ENCODE assay signal across 19 cellular contexts in genomic region chr16:932831-933330, GRCh38. TPM values are rescaled to one million over a fixed set of nuclear protein-coding genes. Genes with fewer than 3 reads are reported as not detected.
DNase-seq lines count a peak whose midpoint lies in the region; ATAC-seq and TF ChIP-seq lines count a peak whose summit lies in the region.
"Had no signal": no experiment of that assay in that cellular context is flagged by ENCODE, and none has a peak within 500 bp of the region (broad histone marks: within the 10 kb centered on the region; RNA-seq: fewer than 3 reads in every experiment).

No MANE protein-coding gene starts in this region.

- no peaks in the 10 kb centered on the region for H4K20me1 ChIP-seq in H9 (ENCODE audit: control insufficient read depth, insufficient read depth, insufficient read length)

- no peak overlapping the region for H3K4me2 ChIP-seq in H9 (ENCODE audit: insufficient read depth, insufficient read length, low read length)

- BruUV-seq in Panc1 (replicated peaks; lab: Mats Ljungman, UMichigan) = TSS peak; percentile 57

- POLR2A ChIA-PET in Panc1 (lab: Charles Lee) = no interaction called here
- POLR2A ChIA-PET in activated CD8-positive, alpha-beta T cell treated with anti-CD3 and anti-CD28 coated beads for 36 hours (lab: Charles Lee) = no interaction called here

- H3K9ac ChIP-seq in H9 (ENCODE audit: extremely low read depth, insufficient read length, low read length) (no peak overlapping the region), endodermal cell (ENCODE audit: extremely low read depth, low read length, poor library complexity, severe bottlenecking) (no peak overlapping the region)

- H3K27me3 ChIP-seq in H9 (ENCODE audit: insufficient read depth, low read length) = no peaks in the 10 kb centered on the region
- H3K27me3 ChIP-seq in Panc1 (ENCODE audit: control insufficient read depth, insufficient read depth, low read length) = no peaks in the 10 kb centered on the region
- H3K27me3 ChIP-seq in endodermal cell (ENCODE audit: control insufficient read depth, insufficient read depth, low read length, poor library complexity, severe bottlenecking) = no peaks in the 10 kb centered on the region
- H3K27me3 ChIP-seq: BE2C had no signal

- H2AK5ac ChIP-seq in H9 (ENCODE audit: insufficient read length, low read length) = no peak overlapping the region

- no peak overlapping the region for H2BK15ac ChIP-seq in H9 (ENCODE audit: low read depth, low read length)

- ATAC-seq in Panc1 (no peak), HG03135 (IDR thresholded peaks at IDR 0.05; ENCODE audit: unreplicated experiment) (no peak), GM19463 (IDR thresholded peaks at IDR 0.05; ENCODE audit: unreplicated experiment) (no peak)
- no peak for ATAC-seq in activated CD8-positive, alpha-beta T cell treated with anti-CD3 and anti-CD28 coated beads for 36 hours

- H3K4me3 ChIP-seq in Panc1 (ENCODE audit: low read depth in 2 of 2, low read length in 2 of 2) = no peak overlapping the region
- no peak overlapping the region for H3K4me3 ChIP-seq in endodermal cell (ENCODE audit: low read length)
- H3K4me3 ChIP-seq: HAP-1 had no signal

- no peak overlapping the region for H3K56ac ChIP-seq in H9 (ENCODE audit: insufficient read length, low read depth, low read length)

- peaks cover 12% of the 10 kb centered on the region for H3K27me3 Mint-ChIP-seq in H9 (ENCODE audit: low read depth)
- H3K27me3 Mint-ChIP-seq in endodermal cell (ENCODE audit: insufficient read depth) = no peaks in the 10 kb centered on the region
- H3K27me3 Mint-ChIP-seq in nephron progenitor cell (ENCODE audit: low read depth, poor library complexity) = peaks cover 7% of the 10 kb centered on the region
- H3K27me3 Mint-ChIP-seq in activated CD8-positive, alpha-beta T cell treated with anti-CD3 and anti-CD28 coated beads for 36 hours = no peaks in the 10 kb centered on the region
- H3K27me3 Mint-ChIP-seq: CD4-positive, CD25-positive, alpha-beta regulatory T cell; CD8-positive, alpha-beta memory T cell; IgD-negative memory B cell had no signal

- intact Hi-C loops in Panc1 (cut with micrococcal nuclease; ENCODE audit: unreplicated experiment) = no loop called here
- intact Hi-C loops in activated CD8-positive, alpha-beta T cell treated with anti-CD3 and anti-CD28 coated beads for 36 hours (cut with micrococcal nuclease) = no loop called here

- H3K4me3 Mint-ChIP-seq in H9 = no peak overlapping the region
- H3K4me3 Mint-ChIP-seq in endodermal cell = no peak overlapping the region
- H3K4me3 Mint-ChIP-seq in nephron progenitor cell = no peak overlapping the region
- H3K4me3 Mint-ChIP-seq in activated CD8-positive, alpha-beta T cell treated with anti-CD3 and anti-CD28 coated beads for 36 hours = no peak overlapping the region
- H3K4me3 Mint-ChIP-seq: CD4-positive, CD25-positive, alpha-beta regulatory T cell; IgD-negative memory B cell had no signal

- no peak overlapping the region for H2BK5ac ChIP-seq in H9 (ENCODE audit: insufficient read length, low read length)

- no peak overlapping the region for H3K4ac ChIP-seq in H9 (ENCODE audit: low read depth, low read length)

- no peak overlapping the region for H3K14ac ChIP-seq in H9 (ENCODE audit: insufficient read depth, low read length)

- no peak for TF ChIP-seq CTCF in H9 (conservative IDR thresholded peaks at IDR 0.05)
- TF ChIP-seq CTCF in Panc1 (IDR thresholded peaks at IDR 0.05) = no peak
- no peak for TF ChIP-seq CTCF in endodermal cell (conservative IDR thresholded peaks at IDR 0.05)
- no peak for TF ChIP-seq CTCF in nephron progenitor cell (IDR thresholded peaks at IDR 0.05)
- TF ChIP-seq CTCF in activated CD8-positive, alpha-beta T cell treated with anti-CD3 and anti-CD28 coated beads for 36 hours (IDR thresholded peaks at IDR 0.05) = no peak

- DNase-seq in H9 (no peak), Panc1 (ENCODE audit: low read depth, low spot score) (no peak), endodermal cell (no peak), nephron progenitor cell (no peak), DMS79 (lab: John Stamatoyannopoulos, UW) (no peak)
- DNase-seq in activated CD8-positive, alpha-beta T cell treated with anti-CD3 and anti-CD28 coated beads for 36 hours = no peak
- DNase-seq: ACHN; BE2C; C1 segment of cervical spinal cord; CD4-positive, CD25-positive, alpha-beta regulatory T cell; CD8-positive, alpha-beta memory T cell; COR-L47; DMS 273 treated with DMSO at 0.1 percent for 48 hours; DMS53; KBM-7 had no signal

- no peak overlapping the region for H2AFZ ChIP-seq in H9 (ENCODE audit: low read length)

- H3K27ac ChIP-seq in H9 (ENCODE audit: insufficient read length, low read depth, low read length) (no peak overlapping the region), Panc1 (ENCODE audit: low read length) (no peak overlapping the region), endodermal cell (ENCODE audit: low read depth, low read length) (no peak overlapping the region)

- no peaks in the 10 kb centered on the region for H3K9me3 Mint-ChIP-seq in H9
- H3K9me3 Mint-ChIP-seq in endodermal cell = no peaks in the 10 kb centered on the region
- H3K9me3 Mint-ChIP-seq in nephron progenitor cell = no peaks in the 10 kb centered on the region
- H3K9me3 Mint-ChIP-seq in activated CD8-positive, alpha-beta T cell treated with anti-CD3 and anti-CD28 coated beads for 36 hours = no peaks in the 10 kb centered on the region
- H3K9me3 Mint-ChIP-seq: CD4-positive, CD25-positive, alpha-beta regulatory T cell; CD8-positive, alpha-beta memory T cell; IgD-negative memory B cell had no signal

- no CpG with 5 or more reads among the region's 21 CpGs for WGBS in H9 (ENCODE audit: extremely low coverage, insufficient read length, low lambda C conversion rate)
- WGBS in endodermal cell (ENCODE audit: insufficient coverage in 1 of 2, insufficient read length in 1 of 2), 2 experiments = 94 to 97% methylated on average over 18 to 21 of the region's 21 CpGs

- H3K27ac Mint-ChIP-seq in H9 (peak overlapping the region in 2 of 3 experiments; percentile 23 to 66; a peak in 2 of 7 replicates), endodermal cell (peak overlapping the region; percentile 66), nephron progenitor cell (peak overlapping the region; percentile 28)
- no peak overlapping the region for H3K27ac Mint-ChIP-seq in activated CD8-positive, alpha-beta T cell treated with anti-CD3 and anti-CD28 coated beads for 36 hours
- H3K27ac Mint-ChIP-seq: CD4-positive, CD25-positive, alpha-beta regulatory T cell; CD8-positive, alpha-beta memory T cell; IgD-negative memory B cell had no signal

- CTCF ChIA-PET in Panc1 (lab: Charles Lee) = no interaction called here
- CTCF ChIA-PET in activated CD8-positive, alpha-beta T cell treated with anti-CD3 and anti-CD28 coated beads for 36 hours (lab: Charles Lee) = no interaction called here

- no peak overlapping the region for H3K23ac ChIP-seq in H9 (ENCODE audit: insufficient read length, low read depth, low read length)

- H2BK12ac ChIP-seq in H9 (ENCODE audit: insufficient read length, low read depth, low read length) = no peak overlapping the region

- H4K8ac ChIP-seq in H9 (replicated peaks; ENCODE audit: insufficient read length, low read depth, low read length) = no peak overlapping the region

- H2BK120ac ChIP-seq in H9 (ENCODE audit: low read depth, low read length, poor library complexity, severe bottlenecking) = no peak overlapping the region

- H3K18ac ChIP-seq in H9 (ENCODE audit: insufficient read length, low read depth, low read length) = no peak overlapping the region

- H3K9me3 ChIP-seq in H9 (ENCODE audit: control insufficient read depth, low read depth, low read length) (no peaks in the 10 kb centered on the region), Panc1 (ENCODE audit: control insufficient read depth, insufficient read depth, low read depth, low read length) (no peaks in the 10 kb centered on the region), endodermal cell (ENCODE audit: control insufficient read depth, low read length) (no peaks in the 10 kb centered on the region)
- H3K9me3 ChIP-seq: BE2C, HAP-1 had no signal

- H3K36me3 ChIP-seq in Panc1 (ENCODE audit: control insufficient read depth, insufficient read depth, low read length) = no peaks in the 10 kb centered on the region
- H3K36me3 ChIP-seq in endodermal cell (ENCODE audit: control insufficient read depth, insufficient read depth, low read length) = no peaks in the 10 kb centered on the region
- H3K36me3 ChIP-seq: BE2C, HAP-1 had no signal

- H3T11ph ChIP-seq in H9 (ENCODE audit: low read length) = no peak overlapping the region

- in situ Hi-C loops in Panc1 (cut with HindIII; ENCODE audit: low pct_unique_long_range_greater_than_20kb, low sequenced_read_pairs) = no loop called here

- no peak overlapping the region for H4K91ac ChIP-seq in H9 (ENCODE audit: insufficient read length, low read depth, low read length)

- no peaks in the 10 kb centered on the region for H3K36me3 Mint-ChIP-seq in H9 (ENCODE audit: insufficient read depth in 1 of 3, low read depth in 3 of 3)
- peaks cover 4% of the 10 kb centered on the region for H3K36me3 Mint-ChIP-seq in endodermal cell (ENCODE audit: low read depth)
- peaks cover 28% of the 10 kb centered on the region for H3K36me3 Mint-ChIP-seq in nephron progenitor cell (ENCODE audit: low read depth)
- no peaks in the 10 kb centered on the region for H3K36me3 Mint-ChIP-seq in activated CD8-positive, alpha-beta T cell treated with anti-CD3 and anti-CD28 coated beads for 36 hours (ENCODE audit: low read depth)

- H2BK20ac ChIP-seq in H9 (ENCODE audit: low read depth, low read length, poor library complexity, severe bottlenecking) = no peak overlapping the region

- H4K5ac ChIP-seq in H9 (ENCODE audit: insufficient read length, low read depth, low read length) = no peak overlapping the region

- no peaks in the 10 kb centered on the region for H3K79me1 ChIP-seq in H9 (ENCODE audit: insufficient read depth, low read depth, low read length, poor library complexity, severe bottlenecking)

- H3K4me1 Mint-ChIP-seq in H9 = peaks cover 8 to 11% of the 10 kb centered on the region in 2 experiments
- no peaks in the 10 kb centered on the region for H3K4me1 Mint-ChIP-seq in endodermal cell
- H3K4me1 Mint-ChIP-seq in nephron progenitor cell = peaks cover 43% of the 10 kb centered on the region
- H3K4me1 Mint-ChIP-seq in activated CD8-positive, alpha-beta T cell treated with anti-CD3 and anti-CD28 coated beads for 36 hours (ENCODE audit: low read depth) = peaks cover 10% of the 10 kb centered on the region
- H3K4me1 Mint-ChIP-seq: IgD-negative memory B cell had no signal

- no peaks in the 10 kb centered on the region for H3K23me2 ChIP-seq in H9 (ENCODE audit: insufficient read length, low read depth, low read length, poor library complexity, severe bottlenecking)

- H3K4me1 ChIP-seq in H9 (ENCODE audit: insufficient read depth, low read length) (no peaks in the 10 kb centered on the region), Panc1 (ENCODE audit: control insufficient read depth, insufficient read depth, low read length) (no peaks in the 10 kb centered on the region), endodermal cell (ENCODE audit: control insufficient read depth, insufficient read depth, low read length) (no peaks in the 10 kb centered on the region)
- H3K4me1 ChIP-seq: HAP-1 had no signal

- H3K79me2 ChIP-seq in H9 (ENCODE audit: insufficient read depth, low read length) = no peaks in the 10 kb centered on the region

RNA-seq across cellular contexts. Expression of gene LMF1, which starts 37.9 kb away (rescaled TPM):
- 7.1 and 7.8 TPM in 2 replicates for total RNA-seq in H9 (2021)
- total RNA-seq in Panc1 (2021; ENCODE audit: unreplicated experiment) = 24.3 TPM
- 47.8 TPM for polyA plus RNA-seq in Panc1 (2012; ENCODE audit: insufficient read length)
- 10 to 100 TPM; 13.7 to 15.1 TPM for total RNA-seq in endodermal cell
- polyA plus RNA-seq in endodermal cell (2013, experiment 1 of 2) = 12.7 TPM
- 10.8 TPM for polyA plus RNA-seq in endodermal cell (2013, experiment 2 of 2)
- total RNA-seq in activated CD8-positive, alpha-beta T cell treated with anti-CD3 and anti-CD28 coated beads for 36 hours = 1 to 10 TPM; 8.7 to 9.7 TPM

RNA-seq across cellular contexts. Expression of gene SOX8, which starts 48.7 kb away (rescaled TPM):
- total RNA-seq in H9 (2021) (8.9 and 9.6 TPM in 2 replicates), Panc1 (2021; ENCODE audit: unreplicated experiment) (1.8 TPM), endodermal cell (1 to 10 TPM in 1 of 2 donors, under 1 TPM in 1; 0.69 to 5.1 TPM)
- 4.5 TPM for polyA plus RNA-seq in Panc1 (2012; ENCODE audit: insufficient read length)
- 8.9 TPM for polyA plus RNA-seq in endodermal cell (2013, experiment 1 of 2)
- 9.2 TPM for polyA plus RNA-seq in endodermal cell (2013, experiment 2 of 2)
- total RNA-seq in activated CD8-positive, alpha-beta T cell treated with anti-CD3 and anti-CD28 coated beads for 36 hours = 1 to 10 TPM; 1.6 to 2.1 TPM
